In the genomic region with DNA sequence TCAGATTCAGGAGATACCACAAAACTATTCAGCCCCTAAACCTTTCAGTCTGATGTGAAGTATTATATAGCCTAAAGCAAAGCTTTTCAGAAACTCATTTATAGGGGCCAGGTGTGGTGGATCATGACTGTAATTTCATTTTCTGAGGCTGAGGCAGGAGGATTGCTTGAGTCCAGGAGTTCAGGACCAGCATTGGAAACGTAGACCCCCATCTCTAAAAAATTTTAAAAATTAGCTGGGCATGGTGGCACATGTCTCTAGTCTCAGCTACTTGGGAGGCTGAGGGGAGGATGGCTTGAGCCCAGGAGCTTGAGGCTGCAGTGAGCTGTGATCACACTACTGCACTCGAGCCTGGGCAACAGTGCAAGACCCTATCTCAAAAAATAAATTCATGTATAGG, we compare ENCODE assay signal across 1 cellular context.
TF ChIP-seq lines count a peak whose summit lies in the region.

No MANE protein-coding gene starts in this region.

TF ChIP-seq in A549, 52 proteins besides CTCF, POLR2A, EP300 and RAD21 (continued from another document):
- no peak for TF ChIP-seq HMGXB4 (CRISPR knock-in tag; IDR thresholded peaks at IDR 0.05; ENCODE audit: borderline replicate concordance)
- no peak for TF ChIP-seq KDM1A (IDR thresholded peaks at IDR 0.05; ENCODE audit: low read depth)
- no peak for TF ChIP-seq CHD2 (IDR thresholded peaks at IDR 0.05; ENCODE audit: low read length, partially characterized antibody)
- no peak for TF ChIP-seq GATA3 (IDR thresholded peaks at IDR 0.05; ENCODE audit: borderline replicate concordance)
- TF ChIP-seq HOXA7 (CRISPR knock-in tag; IDR thresholded peaks at IDR 0.05), result no peak
- TF ChIP-seq MYC (IDR thresholded peaks at IDR 0.05; ENCODE audit: borderline replicate concordance, low read length), result no peak
- TF ChIP-seq, protein P1, sequence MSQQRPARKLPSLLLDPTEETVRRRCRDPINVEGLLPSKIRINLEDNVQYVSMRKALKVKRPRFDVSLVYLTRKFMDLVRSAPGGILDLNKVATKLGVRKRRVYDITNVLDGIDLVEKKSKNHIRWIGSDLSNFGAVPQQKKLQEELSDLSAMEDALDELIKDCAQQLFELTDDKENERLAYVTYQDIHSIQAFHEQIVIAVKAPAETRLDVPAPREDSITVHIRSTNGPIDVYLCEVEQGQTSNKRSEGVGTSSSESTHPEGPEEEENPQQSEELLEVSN (IDR thresholded peaks at IDR 0.05; ENCODE audit: borderline replicate concordance, low read depth), result no peak
- no peak for TF ChIP-seq ZFP36 (IDR thresholded peaks at IDR 0.05; ENCODE audit: borderline replicate concordance, partially characterized antibody)
- no peak for TF ChIP-seq HES2 (IDR thresholded peaks at IDR 0.05)
- no peak for TF ChIP-seq TFCP2L1 (CRISPR knock-in tag; IDR thresholded peaks at IDR 0.05)
